ENCODE assay signal across 31 cellular contexts in the genomic region with DNA sequence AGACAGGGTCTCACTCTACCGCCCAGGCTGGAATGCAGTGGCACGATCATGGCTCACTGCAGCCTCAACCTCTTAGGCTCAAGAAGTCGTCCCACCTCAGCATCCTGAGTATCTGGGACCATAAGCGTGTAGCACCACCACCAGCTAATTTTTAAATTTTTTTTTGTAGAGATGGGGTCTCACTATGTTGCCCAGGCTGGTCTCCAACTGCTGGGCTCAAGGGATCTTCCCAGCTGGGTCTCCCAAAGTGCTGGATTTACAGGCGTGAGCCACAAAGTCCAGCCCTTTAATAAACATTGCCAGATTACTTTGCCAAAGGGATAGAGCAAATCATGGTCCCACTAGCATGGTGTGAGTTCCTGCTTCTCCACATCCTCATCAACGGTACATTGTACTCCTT.
"Had no signal": no experiment of that assay in that cellular context is flagged by ENCODE, and none has a peak within 500 bp of the region (broad histone marks: within the 10 kb centered on the region; RNA-seq: fewer than 3 reads in every experiment).

No MANE protein-coding gene starts in this region.

- H3K27me3 Mint-ChIP-seq: activated CD4-positive, alpha-beta memory T cell treated with anti-CD3 and anti-CD28 coated beads for 36 hours; activated CD4-positive, alpha-beta T cell treated with anti-CD3 and anti-CD28 coated beads for 36 hours; activated CD4-positive, alpha-beta T cell treated with anti-CD3 and anti-CD28 coated beads, Interleukin-2, amount 10 ng/mL, durations not matched to agents 24 days and 14 days; activated naive CD4-positive, alpha-beta T cell treated with anti-CD3 and anti-CD28 coated beads, Interleukin-2, amount 10 ng/mL, durations not matched to agents 7 days and 5 days; activated naive CD8-positive, alpha-beta T cell treated with anti-CD3 and anti-CD28 coated beads, Interleukin-2, amount 10 ng/mL, durations not matched to agents 7 days and 5 days; activated T-cell treated with anti-CD3 and anti-CD28 coated beads, Interleukin-2, amount 50 U/mL, for 24 hours; brain had no signal

- H3K4me1 ChIP-seq: ascending aorta, breast epithelium, colonic mucosa, gastroesophageal sphincter had no signal

- H3K4me1 Mint-ChIP-seq: activated CD4-positive, alpha-beta T cell treated with anti-CD3 and anti-CD28 coated beads for 36 hours; activated CD4-positive, alpha-beta T cell treated with anti-CD3 and anti-CD28 coated beads, Interleukin-2, amount 10 ng/mL, durations not matched to agents 24 days and 14 days; activated naive CD4-positive, alpha-beta T cell treated with anti-CD3 and anti-CD28 coated beads, Interleukin-2, amount 10 ng/mL, durations not matched to agents 7 days and 5 days; brain had no signal

- H3K27ac Mint-ChIP-seq: activated CD4-positive, alpha-beta memory T cell treated with anti-CD3 and anti-CD28 coated beads for 36 hours; activated CD4-positive, alpha-beta T cell treated with anti-CD3 and anti-CD28 coated beads for 36 hours; activated CD4-positive, alpha-beta T cell treated with anti-CD3 and anti-CD28 coated beads, Interleukin-2, amount 10 ng/mL, durations not matched to agents 24 days and 14 days; activated CD8-positive, alpha-beta T cell treated with anti-CD3 and anti-CD28 coated beads, Interleukin-2, amount 10 ng/mL, durations not matched to agents 7 days and 5 days; activated naive CD4-positive, alpha-beta T cell treated with anti-CD3 and anti-CD28 coated beads, Interleukin-2, amount 10 ng/mL, durations not matched to agents 7 days and 5 days; activated naive CD4-positive, alpha-beta T cell treated with anti-CD3 and anti-CD28 coated beads, Interleukin-2, amount 50 U/mL, for 72 hours; activated naive CD8-positive, alpha-beta T cell treated with anti-CD3 and anti-CD28 coated beads, Interleukin-2, amount 10 ng/mL, durations not matched to agents 7 days and 5 days; activated T-cell treated with anti-CD3 and anti-CD28 coated beads, Interleukin-2, amount 50 U/mL, for 72 hours; brain had no signal

- DNase-seq: activated CD4-positive, alpha-beta memory T cell treated with anti-CD3 and anti-CD28 coated beads for 36 hours; activated CD4-positive, alpha-beta T cell treated with anti-CD3 and anti-CD28 coated beads for 36 hours; activated CD4-positive, alpha-beta T cell treated with anti-CD3 and anti-CD28 coated beads, Interleukin-2, amount 10 ng/mL, durations not matched to agents 24 days and 14 days; activated CD4-positive, CD25-positive, alpha-beta regulatory T cell; activated CD4-positive, CD25-positive, alpha-beta regulatory T cell treated with anti-CD3 and anti-CD28 coated beads, Interleukin-2, amount 50 U/mL, for 72 hours; activated CD8-positive, alpha-beta memory T cell treated with anti-CD3 and anti-CD28 coated beads, Interleukin-2, amount 50 U/mL, for 48 hours; activated CD8-positive, alpha-beta T cell treated with anti-CD3 and anti-CD28 coated beads, Interleukin-2, amount 10 ng/mL, durations not matched to agents 7 days and 5 days; activated gamma-delta T cell; activated naive CD4-positive, alpha-beta T cell; activated naive CD4-positive, alpha-beta T cell treated with anti-CD3 and anti-CD28 coated beads, Interleukin-2, amount 10 ng/mL, durations not matched to agents 7 days and 5 days; activated naive CD8-positive, alpha-beta T cell treated with anti-CD3 and anti-CD28 coated beads, Interleukin-2, amount 10 ng/mL, durations not matched to agents 7 days and 5 days; activated T-cell treated with anti-CD3 and anti-CD28 coated beads for 4 hours; activated T-cell treated with anti-CD3 and anti-CD28 coated beads, Interleukin-2, amount 50 U/mL, for 24 hours; activated T-cell treated with anti-CD3 and anti-CD28 coated beads, Interleukin-2, amount 50 U/mL, for 72 hours; central memory CD4-positive, alpha-beta T cell; cerebellar nuclear complex; colonic mucosa; effector CD8-positive, alpha-beta T cell; esophagus squamous epithelium; foreskin melanocyte; T1000; WERI-Rb-1 had no signal

- H3K9me3 ChIP-seq: ascending aorta, breast epithelium, colonic mucosa, esophagus squamous epithelium, gastroesophageal sphincter had no signal

- H3K27ac ChIP-seq: ascending aorta, breast epithelium, colonic mucosa, epithelial cell of prostate, esophagus squamous epithelium, gastroesophageal sphincter, WERI-Rb-1 had no signal

- H3K36me3 ChIP-seq: breast epithelium had no signal

- H3K36me3 Mint-ChIP-seq: activated naive CD4-positive, alpha-beta T cell treated with anti-CD3 and anti-CD28 coated beads, Interleukin-2, amount 50 U/mL, for 72 hours had no signal

- H3K4me3 Mint-ChIP-seq: activated CD4-positive, alpha-beta memory T cell treated with anti-CD3 and anti-CD28 coated beads for 36 hours; activated CD4-positive, alpha-beta T cell treated with anti-CD3 and anti-CD28 coated beads for 36 hours; activated CD4-positive, alpha-beta T cell treated with anti-CD3 and anti-CD28 coated beads, Interleukin-2, amount 10 ng/mL, durations not matched to agents 24 days and 14 days; activated CD8-positive, alpha-beta T cell treated with anti-CD3 and anti-CD28 coated beads, Interleukin-2, amount 10 ng/mL, durations not matched to agents 7 days and 5 days; activated naive CD4-positive, alpha-beta T cell treated with anti-CD3 and anti-CD28 coated beads, Interleukin-2, amount 10 ng/mL, durations not matched to agents 7 days and 5 days; activated naive CD8-positive, alpha-beta T cell treated with anti-CD3 and anti-CD28 coated beads, Interleukin-2, amount 10 ng/mL, durations not matched to agents 7 days and 5 days; activated T-cell treated with anti-CD3 and anti-CD28 coated beads, Interleukin-2, amount 50 U/mL, for 24 hours; activated T-cell treated with anti-CD3 and anti-CD28 coated beads, Interleukin-2, amount 50 U/mL, for 72 hours; brain had no signal

- H3K27me3 ChIP-seq: ascending aorta, breast epithelium, cardiac muscle cell, colonic mucosa, esophagus squamous epithelium, gastroesophageal sphincter had no signal

- H3K4me3 ChIP-seq: ascending aorta, breast epithelium, cardiac muscle cell, colonic mucosa, esophagus squamous epithelium, gastroesophageal sphincter had no signal

- H3K9me3 Mint-ChIP-seq: activated CD4-positive, alpha-beta memory T cell treated with anti-CD3 and anti-CD28 coated beads for 36 hours; activated CD4-positive, alpha-beta T cell treated with anti-CD3 and anti-CD28 coated beads, Interleukin-2, amount 10 ng/mL, durations not matched to agents 24 days and 14 days; activated naive CD4-positive, alpha-beta T cell treated with anti-CD3 and anti-CD28 coated beads, Interleukin-2, amount 10 ng/mL, durations not matched to agents 7 days and 5 days; activated naive CD4-positive, alpha-beta T cell treated with anti-CD3 and anti-CD28 coated beads, Interleukin-2, amount 50 U/mL, for 72 hours; activated naive CD8-positive, alpha-beta T cell treated with anti-CD3 and anti-CD28 coated beads, Interleukin-2, amount 10 ng/mL, durations not matched to agents 7 days and 5 days; activated T-cell treated with anti-CD3 and anti-CD28 coated beads, Interleukin-2, amount 50 U/mL, for 24 hours; activated T-cell treated with anti-CD3 and anti-CD28 coated beads, Interleukin-2, amount 50 U/mL, for 72 hours; brain had no signal

- FAIRE-seq: endometrium, endothelial cell of umbilical vein had no signal

- ATAC-seq: activated CD4-positive, alpha-beta T cell treated with anti-CD3 and anti-CD28 coated beads for 36 hours; activated CD8-positive, alpha-beta T cell treated with anti-CD3 and anti-CD28 coated beads, Interleukin-2, amount 10 ng/mL, durations not matched to agents 7 days and 5 days; activated naive CD4-positive, alpha-beta T cell treated with anti-CD3 and anti-CD28 coated beads, Interleukin-2, amount 50 U/mL, for 72 hours; activated T-cell treated with anti-CD3 and anti-CD28 coated beads, Interleukin-2, amount 50 U/mL, for 72 hours; gastroesophageal sphincter had no signal
